Comparison of ENCODE assay signal across 11 cellular contexts in the genomic region with DNA sequence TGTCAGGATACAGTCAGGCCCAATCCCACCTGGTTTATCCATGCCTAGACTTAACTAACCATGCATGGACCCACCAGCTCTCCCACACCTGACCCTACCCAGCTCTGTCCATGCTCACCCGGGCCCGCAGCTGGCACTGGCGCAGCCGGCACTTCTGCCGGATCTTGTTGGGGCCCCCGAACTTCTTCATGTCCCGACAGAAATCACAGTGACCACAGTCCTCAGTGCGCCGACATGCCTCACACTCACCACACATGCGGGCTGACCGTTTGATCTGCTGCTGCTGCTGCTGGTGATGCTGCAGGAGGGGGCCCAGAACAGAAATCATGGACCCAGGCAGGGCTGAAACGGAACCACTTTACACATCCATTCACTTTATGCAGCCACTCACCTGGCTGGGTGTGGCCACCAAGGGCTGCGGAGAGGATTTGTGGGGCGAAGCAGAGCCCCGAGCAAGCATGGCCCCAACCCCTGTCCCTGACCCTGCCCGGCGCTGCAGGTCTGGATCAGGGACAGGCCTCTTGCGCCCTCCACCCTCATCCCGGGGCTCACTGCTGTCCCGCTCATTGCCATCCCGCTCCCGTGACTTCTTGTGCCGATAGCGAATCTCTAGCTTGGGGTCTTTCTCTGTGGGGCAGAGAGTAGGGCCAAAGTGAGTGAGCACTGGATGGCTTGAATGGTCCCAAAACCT. TPM values are rescaled to one million over a fixed set of nuclear protein-coding genes. Genes with fewer than 3 reads are reported as not detected.
DNase-seq lines count a peak whose midpoint lies in the region; FAIRE-seq and TF ChIP-seq lines count a peak whose summit lies in the region.
"Had no signal": no experiment of that assay in that cellular context is flagged by ENCODE, and none has a peak within 500 bp of the region (broad histone marks: within the 10 kb centered on the region; RNA-seq: fewer than 3 reads in every experiment).

No MANE protein-coding gene starts in this region.

- H4K20me1 ChIP-seq in hepatocyte (ENCODE audit: insufficient read depth, poor library complexity, severe bottlenecking), result no peaks in the 10 kb centered on the region

- WGBS in hepatocyte (ENCODE audit: low lambda C conversion rate, missing lambda C conversion rate), result 97% methylated on average over 23 of the region's 24 CpGs

- CTCF ChIA-PET in activated naive CD4-positive, alpha-beta T cell treated with anti-CD3 and anti-CD28 coated beads, Interleukin-2, amount 10 ng/mL, durations not matched to agents 7 days and 5 days (lab: Charles Lee), result interaction anchor here (0.8 kb wide), 1 partner anchor 71 kb away, joined by 3 read pairs; no protein-coding TSS in a partner anchor

- intact Hi-C loops in tibial artery (cut with DNase I; ENCODE audit: low total_unique reads), result loop anchor here (5.0 to 10.0 kb wide), 3 partner anchors 471 to 909 kb away; partner anchors contain the start of genes ACAA2, MEX3C and RPL17

- H3K9me2 ChIP-seq in hepatocyte (replicated peaks; ENCODE audit: insufficient read depth), result no peaks in the 10 kb centered on the region

- H3K27me3 ChIP-seq in WERI-Rb-1 (ENCODE audit: insufficient read depth, low read depth, severe bottlenecking), result no peaks in the 10 kb centered on the region
- H3K27me3 ChIP-seq in hepatocyte, result no peaks in the 10 kb centered on the region
- peaks cover 0 to under 1% of the 10 kb centered on the region in 2 donors for H3K27me3 ChIP-seq in tibial artery

- H3K4me1 ChIP-seq in hepatocyte (ENCODE audit: insufficient read depth) (no peaks in the 10 kb centered on the region), tibial artery (peaks cover 5 to 16% (median 14%) of the 10 kb centered on the region in 4 donors)

- H3K27me3 Mint-ChIP-seq in activated naive CD4-positive, alpha-beta T cell treated with anti-CD3 and anti-CD28 coated beads, Interleukin-2, amount 10 ng/mL, durations not matched to agents 7 days and 5 days, result no peaks in the 10 kb centered on the region

- H3K4me3 Mint-ChIP-seq in activated naive CD4-positive, alpha-beta T cell treated with anti-CD3 and anti-CD28 coated beads, Interleukin-2, amount 10 ng/mL, durations not matched to agents 7 days and 5 days, result peak overlapping the region; percentile 91

- H3K36me3 ChIP-seq in WERI-Rb-1 (peaks cover 43% of the 10 kb centered on the region), hepatocyte (replicated peaks; ENCODE audit: insufficient read depth, low read depth) (no peaks in the 10 kb centered on the region), tibial artery (peaks cover 4 to 40% (median 33%) of the 10 kb centered on the region in 3 donors)

- H3K27ac ChIP-seq in WERI-Rb-1 (no peak overlapping the region), hepatocyte (no peak overlapping the region), tibial artery (peak overlapping the region; percentile 90 to 91), substantia nigra (ENCODE audit: low read depth, low read length, poor library complexity, severe bottlenecking) (no peak overlapping the region)

- H3K79me2 ChIP-seq in hepatocyte, result peaks cover 15% of the 10 kb centered on the region

- H3K9me3 Mint-ChIP-seq in activated naive CD4-positive, alpha-beta T cell treated with anti-CD3 and anti-CD28 coated beads, Interleukin-2, amount 10 ng/mL, durations not matched to agents 7 days and 5 days, result no peaks in the 10 kb centered on the region

- H3K27ac Mint-ChIP-seq in activated naive CD4-positive, alpha-beta T cell treated with anti-CD3 and anti-CD28 coated beads, Interleukin-2, amount 10 ng/mL, durations not matched to agents 7 days and 5 days, result peak overlapping the region; percentile 43

- peaks cover 56% of the 10 kb centered on the region for H3K4me1 Mint-ChIP-seq in activated naive CD4-positive, alpha-beta T cell treated with anti-CD3 and anti-CD28 coated beads, Interleukin-2, amount 10 ng/mL, durations not matched to agents 7 days and 5 days

- peaks cover 56% of the 10 kb centered on the region for H3K36me3 Mint-ChIP-seq in activated naive CD4-positive, alpha-beta T cell treated with anti-CD3 and anti-CD28 coated beads, Interleukin-2, amount 10 ng/mL, durations not matched to agents 7 days and 5 days

- no peak overlapping the region for H3K4me3 ChIP-seq in WERI-Rb-1 (ENCODE audit: low read depth, low read length)
- H3K4me3 ChIP-seq in hepatocyte, result no peak overlapping the region
- peak overlapping the region in 1 of 2 donors; percentile 70 for H3K4me3 ChIP-seq in tibial artery

- H3K9me3 ChIP-seq in WERI-Rb-1 (ENCODE audit: severe bottlenecking), result no peaks in the 10 kb centered on the region
- H3K9me3 ChIP-seq in hepatocyte (ENCODE audit: low read depth), result no peaks in the 10 kb centered on the region
- no peaks in the 10 kb centered on the region for H3K9me3 ChIP-seq in tibial artery

- no peak for FAIRE-seq in urothelium cell line (lab: Jason Lieb, UNC)
- FAIRE-seq: colon had no signal

- DNase-seq in activated naive CD4-positive, alpha-beta T cell treated with anti-CD3 and anti-CD28 coated beads, Interleukin-2, amount 10 ng/mL, durations not matched to agents 7 days and 5 days, result no peak
- DNase-seq in activated naive CD4-positive, alpha-beta T cell (lab: John Stamatoyannopoulos, UW), result no peak
- DNase-seq in WERI-Rb-1 (peak; percentile 10), hepatocyte (ENCODE audit: low spot score) (no peak), tibial artery (no peak), urothelium cell line (ENCODE audit: low spot score) (no peak), substantia nigra (lab: John Stamatoyannopoulos, UW) (no peak)
- DNase-seq in central memory CD4-positive, alpha-beta T cell, result no peak
- DNase-seq: AML-193, NCI-H1436 treated with DMSO at 0.1 percent for 48 hours had no signal

- peak overlapping the region; percentile 97 for H3K4me2 ChIP-seq in hepatocyte

- TF ChIP-seq CTCF in WERI-Rb-1 (IDR thresholded peaks at IDR 0.05; ENCODE audit: low read depth, low read length) (no peak), hepatocyte (IDR thresholded peaks at IDR 0.05; ENCODE audit: poor library complexity) (no peak), tibial artery (IDR thresholded peaks at IDR 0.05) (no peak)

- no peak overlapping the region for H2AFZ ChIP-seq in hepatocyte

RNA-seq across cellular contexts. Expression of gene CXXC1, which starts 1.7 kb away (rescaled TPM):
- 33.3 and 52.7 TPM in 2 replicates for total RNA-seq in hepatocyte
- 68.3 and 89.3 TPM in 2 replicates for polyA plus RNA-seq in hepatocyte

RNA-seq across cellular contexts. Expression of gene MBD1, which starts 4.5 kb away (rescaled TPM):
- 38.8 and 53.1 TPM in 2 replicates for total RNA-seq in hepatocyte
- 53.0 and 54.2 TPM in 2 replicates for polyA plus RNA-seq in hepatocyte

RNA-seq across cellular contexts. Expression of gene CFAP53, which starts 19.5 kb away (rescaled TPM):
- 0.24 and 0.50 TPM in 2 replicates for total RNA-seq in hepatocyte
- 0.24 and 0.86 TPM in 2 replicates for polyA plus RNA-seq in hepatocyte

Comparison
In these comparisons a context has a peak if more than half of its experiments do, and no peak if none do; other contexts are left out.
1. H3K27ac ChIP-seq: peak in tibial artery (2 of 2); none in WERI-Rb-1 (single experiment), hepatocyte (single experiment) and substantia nigra (single experiment).